8 cellular contexts compared by ENCODE assay signal in genomic region chr3:126703512-126704493, GRCh38. TPM values are rescaled to one million over a fixed set of nuclear protein-coding genes. Genes with fewer than 3 reads are reported as not detected.
DNase-seq lines count a peak whose midpoint lies in the region; ATAC-seq and TF ChIP-seq lines count a peak whose summit lies in the region.

Gene CHCHD6 (plus strand): TSS chr3:126704240. CDS start chr3:126704313, 73 bp downstream.

- ATAC-seq in GM18861 (IDR thresholded peaks at IDR 0.05; ENCODE audit: unreplicated experiment) (peak; percentile 94), HG03103 (IDR thresholded peaks at IDR 0.05; ENCODE audit: low read depth, unreplicated experiment) (peak; percentile 89)

- H3K27ac ChIP-seq in A673 (ENCODE audit: low read depth, low read length, poor library complexity, severe bottlenecking), result peak within 1 kb of the TSS; percentile 67
- H3K27ac ChIP-seq in VCaP, result peak within 1 kb of the TSS; percentile 65
- no peak within 1 kb of the TSS for H3K27ac ChIP-seq in iPS-18a (ENCODE audit: low read length)

- H3K4me3 ChIP-seq in A673 (ENCODE audit: low read depth, low read length, poor library complexity, severe bottlenecking) (peak within 1 kb of the TSS; percentile 87), iPS-18a (ENCODE audit: low read length) (peak within 1 kb of the TSS; percentile 77), skeletal muscle satellite cell (ENCODE audit: low read length) (peak within 1 kb of the TSS; percentile 90)

- POLR2A ChIA-PET in A673 (lab: Charles Lee; ENCODE audit: low non-redundant PET), result no interaction called here

- no peaks in the 10 kb centered on the region for H3K36me3 ChIP-seq in A673 (ENCODE audit: insufficient read depth, low read length, poor library complexity, severe bottlenecking)
- H3K36me3 ChIP-seq in iPS-18a (ENCODE audit: control insufficient read depth, low read depth, low read length), result no peaks in the 10 kb centered on the region
- no peaks in the 10 kb centered on the region for H3K36me3 ChIP-seq in skeletal muscle satellite cell (ENCODE audit: insufficient read depth, low read length)

- H3K9ac ChIP-seq in iPS-18a (ENCODE audit: low read length) (peak within 1 kb of the TSS; percentile 44), skeletal muscle satellite cell (ENCODE audit: low read depth, low read length) (peak within 1 kb of the TSS; percentile 67)

- intact Hi-C loops in A673 (cut with micrococcal nuclease; ENCODE audit: unreplicated experiment), result no loop called here

- H3K9me3 ChIP-seq in A673 (ENCODE audit: low read depth, low read length, poor library complexity, severe bottlenecking) (no peaks in the 10 kb centered on the region), iPS-18a (ENCODE audit: control insufficient read depth, low read depth, low read length) (no peaks in the 10 kb centered on the region), skeletal muscle satellite cell (replicated peaks; ENCODE audit: low read length) (peaks cover 3% of the 10 kb centered on the region)

- H3K27me3 ChIP-seq in A673 (replicated peaks; ENCODE audit: insufficient read depth, low read depth, low read length, poor library complexity) (no peaks in the 10 kb centered on the region), iPS-18a (ENCODE audit: control insufficient read depth, insufficient read depth, low read length) (peaks cover 34% of the 10 kb centered on the region), skeletal muscle satellite cell (ENCODE audit: control insufficient read depth, insufficient read depth, low read length) (peaks cover 24% of the 10 kb centered on the region)

- TF ChIP-seq CTCF in A673 (conservative IDR thresholded peaks at IDR 0.05; ENCODE audit: low read depth, low read length) (peak; percentile 21; the same call in 1 of the 2 replicates), VCaP (conservative IDR thresholded peaks at IDR 0.05) (peak; percentile 30)

- CTCF ChIA-PET in A673 (lab: Charles Lee), result no interaction called here

- DNase-seq in A673 (ENCODE audit: low spot score), result peak; percentile 97
- DNase-seq in NCI-H2171 (lab: John Stamatoyannopoulos, UW), result peak; percentile 98
- DNase-seq in T47D (ENCODE audit: low read depth in 1 of 2, low spot score in 1 of 2), result peak; percentile 96

- in situ Hi-C loops in T47D (cut with HindIII; ENCODE audit: low pct_unique_long_range_greater_than_20kb, low sequenced_read_pairs), result no loop called here

- H3K4me1 ChIP-seq in A673 (ENCODE audit: insufficient read depth, low read length, poor library complexity, severe bottlenecking), result peaks cover 6% of the 10 kb centered on the region
- peaks cover 9% of the 10 kb centered on the region for H3K4me1 ChIP-seq in iPS-18a (ENCODE audit: control insufficient read depth, low read depth, low read length)
- peaks cover 13% of the 10 kb centered on the region for H3K4me1 ChIP-seq in skeletal muscle satellite cell (ENCODE audit: control insufficient read depth, insufficient read depth, low read length)

- no TSS peak for BruUV-seq in A673 (replicated peaks; lab: Mats Ljungman, UMichigan)

- H3K4me2 ChIP-seq in skeletal muscle satellite cell (ENCODE audit: low read length), result peak within 1 kb of the TSS; percentile 93

RNA-seq across cellular contexts. Expression of gene CHCHD6, which starts in this region (rescaled TPM):
- 23.3 and 24.8 TPM in 2 replicates for total RNA-seq in A673 (2021)
- 12.7 and 13.3 TPM in 2 replicates for total RNA-seq in skeletal muscle satellite cell (2012; rRNA removed)
